8 cellular contexts compared by ENCODE assay signal in genomic region chr1:214427871-214428277, GRCh38.
DNase-seq lines count a peak whose midpoint lies in the region; ATAC-seq and TF ChIP-seq lines count a peak whose summit lies in the region.

No MANE protein-coding gene starts in this region.

- WGBS in mesendoderm (ENCODE audit: extremely low coverage, insufficient coverage, low lambda C conversion rate) = no CpG with 5 or more reads among the region's 7 CpGs
- WGBS in upper lobe of left lung, 2 donors = 47 to 58% methylated on average over 7 of the region's 7 CpGs

- H3K9ac ChIP-seq in mesendoderm (ENCODE audit: low read length) = no peak overlapping the region

- TF ChIP-seq POLR2A in upper lobe of left lung (IDR thresholded peaks at IDR 0.05) = no peak

- no peak overlapping the region for H4K8ac ChIP-seq in mesendoderm (ENCODE audit: low read depth, low read length)

- no peak overlapping the region for H3K4me3 ChIP-seq in mesendoderm (ENCODE audit: low read length)
- H3K4me3 ChIP-seq in upper lobe of left lung = no peak overlapping the region
- no peak overlapping the region for H3K4me3 ChIP-seq in coronary artery

- TF ChIP-seq CTCF in AG09319 (IDR thresholded peaks at IDR 0.05; ENCODE audit: low read depth, low read length) (no peak), upper lobe of left lung (IDR thresholded peaks at IDR 0.05) (no peak), coronary artery (IDR thresholded peaks at IDR 0.05) (no peak)

- DNase-seq in AG09319 (ENCODE audit: extremely low read depth, low read depth) = peak; percentile 35
- peak; percentile 28 for DNase-seq in GM19238 (ENCODE audit: insufficient read length, low spot score)
- peak; percentile 97 for DNase-seq in SIG-M5 treated with dmso at 0.1 percent for 504 hours (lab: John Stamatoyannopoulos, UW; ENCODE audit: unreplicated experiment)
- peak; percentile 47 for DNase-seq in activated naive CD4-positive, alpha-beta T cell treated with Interleukin-2 at 50 U/mL for 16 hours
- peak; percentile 60 for DNase-seq in mesendoderm
- peak in 1 of 2 donors; percentile 28 for DNase-seq in upper lobe of left lung
- DNase-seq in coronary artery (ENCODE audit: low spot score) = no peak

- H3K9me3 ChIP-seq in upper lobe of left lung = no peaks in the 10 kb centered on the region

- H2AK5ac ChIP-seq in mesendoderm (ENCODE audit: low read length) = no peak overlapping the region

- no peaks in the 10 kb centered on the region for H3K27me3 ChIP-seq in mesendoderm (ENCODE audit: insufficient read depth, low read length, poor library complexity)
- no peaks in the 10 kb centered on the region for H3K27me3 ChIP-seq in upper lobe of left lung

- no peaks in the 10 kb centered on the region for H3K79me1 ChIP-seq in mesendoderm (ENCODE audit: low read length)

- no peak overlapping the region for H3K4me2 ChIP-seq in mesendoderm (ENCODE audit: low read length)

- no peak overlapping the region for H2BK120ac ChIP-seq in mesendoderm (ENCODE audit: low read depth, low read length)

- H3K79me2 ChIP-seq in mesendoderm (ENCODE audit: control insufficient read depth, insufficient read depth, low read length) = peaks cover 13% of the 10 kb centered on the region

- no peak overlapping the region for H2BK15ac ChIP-seq in mesendoderm (replicated peaks; ENCODE audit: low read depth)

- no peak overlapping the region for H2BK5ac ChIP-seq in mesendoderm (ENCODE audit: low read length)

- H4K5ac ChIP-seq in mesendoderm (ENCODE audit: low read length) = no peak overlapping the region

- H3K23ac ChIP-seq in mesendoderm (ENCODE audit: low read length) = no peak overlapping the region

- H3K4ac ChIP-seq in mesendoderm (ENCODE audit: low read depth, low read length) = no peak overlapping the region

- H3K27ac ChIP-seq in mesendoderm (ENCODE audit: low read depth, low read length) = peak overlapping the region; percentile 1
- H3K27ac ChIP-seq in upper lobe of left lung = no peak overlapping the region
- no peak overlapping the region for H3K27ac ChIP-seq in coronary artery

- H3K4me1 ChIP-seq in mesendoderm (ENCODE audit: control insufficient read depth, low read depth, low read length) (peaks cover 8% of the 10 kb centered on the region), upper lobe of left lung (peaks cover 0 to 7% (median 5%) of the 10 kb centered on the region in 4 donors)

- peak overlapping the region; percentile 3 for H3K56ac ChIP-seq in mesendoderm (ENCODE audit: low read length)

- no peaks in the 10 kb centered on the region for H3K36me3 ChIP-seq in mesendoderm (ENCODE audit: control insufficient read depth, insufficient read depth, low read length)
- H3K36me3 ChIP-seq in upper lobe of left lung = no peaks in the 10 kb centered on the region

- ATAC-seq in HG03280 (IDR thresholded peaks at IDR 0.05; ENCODE audit: unreplicated experiment) = peak; percentile 88
- ATAC-seq in upper lobe of left lung (ENCODE audit: low FRiP score in 2 of 2) = peak; percentile 52 to 59

- H3K18ac ChIP-seq in mesendoderm (ENCODE audit: low read length) = peak overlapping the region; percentile 7

- no peak for TF ChIP-seq EP300 in upper lobe of left lung (IDR thresholded peaks at IDR 0.05)
